22 cellular contexts compared by ENCODE assay signal in the genomic region with DNA sequence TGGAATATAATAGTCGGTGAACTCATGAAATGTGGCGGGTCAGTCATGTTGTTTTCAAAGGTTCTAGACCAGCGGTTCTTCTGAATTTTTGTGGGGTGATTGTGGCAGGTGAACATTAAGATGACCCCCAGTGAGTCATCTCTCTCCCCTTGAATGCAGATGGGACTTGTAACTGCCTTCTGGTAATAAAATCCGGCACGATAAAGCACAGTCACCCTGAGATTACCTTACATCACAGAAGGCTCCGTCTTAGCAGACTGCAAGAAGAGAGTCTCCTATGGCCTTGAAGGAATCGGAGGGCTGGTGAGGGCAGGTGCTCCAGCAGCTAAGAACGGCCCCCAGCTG.
A peak's percentile ranks its signal among the peaks of the same experiment; 100 is the strongest.
DNase-seq lines count a peak whose midpoint lies in the region; ATAC-seq and TF ChIP-seq lines count a peak whose summit lies in the region.
"Had no signal": no experiment of that assay in that cellular context is flagged by ENCODE, and none has a peak within 500 bp of the region (broad histone marks: within the 10 kb centered on the region; RNA-seq: fewer than 3 reads in every experiment).

No MANE protein-coding gene starts in this region.

- intact Hi-C loops in aorta (cut with DNase I): loop anchor here in 1 of 2 donors (5.0 kb wide), 1 partner anchor 40 kb away; no protein-coding TSS in a partner anchor

- ATAC-seq in aorta (ENCODE audit: low FRiP score): no peak
- no peak for ATAC-seq in GM21576 (IDR thresholded peaks at IDR 0.05; ENCODE audit: unreplicated experiment)
- ATAC-seq: effector memory CD8-positive, alpha-beta T cell; esophagus mucosa; gastroesophageal sphincter; HCT116; naive thymus-derived CD8-positive, alpha-beta T cell had no signal

- no peak overlapping the region for H3K4me3 Mint-ChIP-seq in nephron progenitor cell
- H3K4me3 Mint-ChIP-seq: activated naive CD4-positive, alpha-beta T cell treated with anti-CD3 and anti-CD28 coated beads for 36 hours; CD4-positive, alpha-beta T cell; effector memory CD8-positive, alpha-beta T cell; naive thymus-derived CD8-positive, alpha-beta T cell had no signal

- H3K36me3 ChIP-seq in aorta (ENCODE audit: control insufficient read depth in 1 of 2, insufficient read depth in 2 of 2, low read length in 1 of 2): no peaks in the 10 kb centered on the region
- H3K36me3 ChIP-seq in effector memory CD4-positive, alpha-beta T cell (ENCODE audit: control insufficient read depth, insufficient read depth, low read length): no peaks in the 10 kb centered on the region
- H3K36me3 ChIP-seq: Peyer's patch, sigmoid colon, SJCRH30, tibial nerve had no signal

- in situ Hi-C loops in astrocyte of the spinal cord (cut with HindIII; ENCODE audit: low sequenced_read_pairs): no loop called here

- peaks cover under 1% of the 10 kb centered on the region for H3K27me3 Mint-ChIP-seq in nephron progenitor cell (ENCODE audit: low read depth, poor library complexity)
- H3K27me3 Mint-ChIP-seq: CD4-positive, alpha-beta T cell; effector memory CD8-positive, alpha-beta T cell; naive thymus-derived CD8-positive, alpha-beta T cell had no signal

- peak overlapping the region; percentile 53 for H3K27ac Mint-ChIP-seq in nephron progenitor cell
- H3K27ac Mint-ChIP-seq: activated naive CD4-positive, alpha-beta T cell treated with anti-CD3 and anti-CD28 coated beads for 36 hours; CD4-positive, alpha-beta T cell; effector memory CD8-positive, alpha-beta T cell had no signal

- H3K4me1 ChIP-seq in aorta (ENCODE audit: control insufficient read depth in 1 of 2, insufficient read depth in 2 of 2, low read length in 2 of 2): peaks cover 3 to 10% of the 10 kb centered on the region in 2 donors
- H3K4me1 ChIP-seq in effector memory CD4-positive, alpha-beta T cell (ENCODE audit: control insufficient read depth, insufficient read depth, low read length, poor library complexity, severe bottlenecking): no peaks in the 10 kb centered on the region

- peaks cover 51% of the 10 kb centered on the region for H3K4me1 Mint-ChIP-seq in nephron progenitor cell

- peak; percentile 9 for DNase-seq in stimulated activated CD4-positive, alpha-beta T cell treated with anti-CD3 and anti-CD28 coated beads, Interleukin-15, amount 100 ng/mL, for 24 hours
- no peak for DNase-seq in stimulated activated CD4-positive, alpha-beta T cell treated with anti-CD3 and anti-CD28 coated beads, Interleukin-2, amount 100 ng/mL, for 24 hours
- DNase-seq in astrocyte of the spinal cord (ENCODE audit: low read depth, low spot score) (peak; percentile 47), nephron progenitor cell (no peak), aorta (no peak), foreskin fibroblast (no peak)
- DNase-seq in effector memory CD4-positive, alpha-beta T cell: no peak
- DNase-seq: activated CD4-positive, alpha-beta T cell treated with anti-CD3 and anti-CD28 coated beads, Interleukin-2, amount 50 U/mL, for 48 hours; activated naive CD4-positive, alpha-beta T cell treated with anti-CD3 and anti-CD28 coated beads for 36 hours; CD4-positive, alpha-beta T cell; effector memory CD8-positive, alpha-beta T cell; KG1; naive thymus-derived CD8-positive, alpha-beta T cell; NCI-H526; Peyer's patch; sigmoid colon; SJCRH30 had no signal

- H3K4me3 ChIP-seq in astrocyte of the spinal cord (ENCODE audit: low read depth, low read length): no peak overlapping the region
- no peak overlapping the region for H3K4me3 ChIP-seq in aorta (ENCODE audit: low read length in 2 of 2)
- H3K4me3 ChIP-seq in foreskin fibroblast (ENCODE audit: low read depth in 1 of 2, low read length in 2 of 2): no peak overlapping the region
- H3K4me3 ChIP-seq in effector memory CD4-positive, alpha-beta T cell (ENCODE audit: insufficient read depth, low read depth, low read length, poor library complexity, severe bottlenecking): no peak overlapping the region
- H3K4me3 ChIP-seq: gastroesophageal sphincter, Peyer's patch, sigmoid colon, SJCRH30, tibial nerve had no signal

- no peaks in the 10 kb centered on the region for H3K36me3 Mint-ChIP-seq in nephron progenitor cell (ENCODE audit: low read depth)

- TF ChIP-seq CTCF in astrocyte of the spinal cord (IDR thresholded peaks at IDR 0.05; ENCODE audit: low read depth, low read length) (no peak), nephron progenitor cell (IDR thresholded peaks at IDR 0.05) (no peak), foreskin fibroblast (IDR thresholded peaks at IDR 0.05; ENCODE audit: low read depth, low read length) (no peak)

- peak overlapping the region; percentile 30 to 69 for H3K27ac ChIP-seq in aorta (ENCODE audit: low read depth in 1 of 2, low read length in 2 of 2)
- H3K27ac ChIP-seq in effector memory CD4-positive, alpha-beta T cell (ENCODE audit: insufficient read depth, low read length, poor library complexity, severe bottlenecking): no peak overlapping the region
- H3K27ac ChIP-seq: Peyer's patch, SJCRH30 had no signal

- no peaks in the 10 kb centered on the region for H3K9me3 ChIP-seq in aorta (ENCODE audit: control insufficient read depth, low read length)
- H3K9me3 ChIP-seq in effector memory CD4-positive, alpha-beta T cell (ENCODE audit: control insufficient read depth, low read length): no peaks in the 10 kb centered on the region
- H3K9me3 ChIP-seq: gastroesophageal sphincter, Peyer's patch, sigmoid colon, SJCRH30, tibial nerve had no signal

- 35% methylated on average over 8 of the region's 8 CpGs for WGBS in aorta, 2 donors

- no peaks in the 10 kb centered on the region for H3K27me3 ChIP-seq in aorta (ENCODE audit: control insufficient read depth in 1 of 2, insufficient read depth in 2 of 2, low read length in 1 of 2)
- no peaks in the 10 kb centered on the region for H3K27me3 ChIP-seq in effector memory CD4-positive, alpha-beta T cell (replicated peaks; ENCODE audit: control insufficient read depth, insufficient read depth, low read length, poor library complexity, severe bottlenecking)
- H3K27me3 ChIP-seq: gastroesophageal sphincter, Peyer's patch, sigmoid colon, SJCRH30, tibial nerve had no signal

- H3K9me3 Mint-ChIP-seq in nephron progenitor cell: no peaks in the 10 kb centered on the region
- H3K9me3 Mint-ChIP-seq: activated naive CD4-positive, alpha-beta T cell treated with anti-CD3 and anti-CD28 coated beads for 36 hours; CD4-positive, alpha-beta T cell; effector memory CD8-positive, alpha-beta T cell; naive thymus-derived CD8-positive, alpha-beta T cell had no signal

Comparison
In these comparisons a context has a peak if more than half of its experiments do, and no peak if none do; other contexts are left out.
1. DNase-seq: peak in stimulated activated CD4-positive, alpha-beta T cell treated with anti-CD3 and anti-CD28 coated beads, Interleukin-15, amount 100 ng/mL, for 24 hours (single experiment) and astrocyte of the spinal cord (single experiment); none in stimulated activated CD4-positive, alpha-beta T cell treated with anti-CD3 and anti-CD28 coated beads, Interleukin-2, amount 100 ng/mL, for 24 hours (0 of 2), nephron progenitor cell (single experiment), aorta (0 of 2), foreskin fibroblast (0 of 2) and effector memory CD4-positive, alpha-beta T cell (0 of 3).